In the genomic region with DNA sequence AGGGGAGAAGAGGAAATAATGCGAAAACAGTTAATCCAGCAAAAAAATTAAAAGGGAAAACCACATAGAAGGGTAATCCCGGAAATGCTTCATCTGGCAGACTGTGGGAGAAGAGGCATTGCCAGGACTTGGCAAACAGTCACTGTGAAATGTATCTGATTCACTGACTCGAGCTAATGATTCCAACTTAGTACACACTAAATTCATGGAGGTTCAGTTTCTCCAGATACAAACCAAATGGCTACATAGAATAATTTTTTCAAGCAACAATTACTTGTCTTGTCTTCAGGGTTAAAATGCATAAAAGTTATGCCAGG, we compare ENCODE assay signal across 10 cellular contexts. TPM values are rescaled to one million over a fixed set of nuclear protein-coding genes. Genes with fewer than 3 reads are reported as not detected.
DNase-seq lines count a peak whose midpoint lies in the region; TF ChIP-seq lines count a peak whose summit lies in the region.
"Had no signal": no experiment of that assay in that cellular context is flagged by ENCODE, and none has a peak within 500 bp of the region (broad histone marks: within the 10 kb centered on the region; RNA-seq: fewer than 3 reads in every experiment).

No MANE protein-coding gene starts in this region.

- peaks cover 2% of the 10 kb centered on the region for H3K36me3 ChIP-seq in kidney epithelial cell (ENCODE audit: control insufficient read depth, insufficient read depth, low read length)
- peaks cover 0 to 30% (median 27%) of the 10 kb centered on the region in 3 donors for H3K36me3 ChIP-seq in tibial artery

- H3K27me3 ChIP-seq in kidney epithelial cell (ENCODE audit: control insufficient read depth, insufficient read depth, low read length) (no peaks in the 10 kb centered on the region), tibial artery (no peaks in the 10 kb centered on the region)

- no peak for DNase-seq in activated naive CD4-positive, alpha-beta T cell treated with anti-CD3 and anti-CD28 coated beads, Interleukin-2, amount 10 ng/mL, durations not matched to agents 7 days and 5 days
- DNase-seq in MCF 10A (ENCODE audit: unreplicated experiment), result peak; percentile 38
- peak; percentile 4 for DNase-seq in kidney epithelial cell (ENCODE audit: low read depth)
- DNase-seq in tibial artery, result no peak
- DNase-seq in SW480 (ENCODE audit: low spot score), result no peak
- no peak for DNase-seq in COR-L47 (lab: John Stamatoyannopoulos, UW)
- no peak for DNase-seq in NCI-H146 treated with DMSO at 0.1 percent for 48 hours (lab: John Stamatoyannopoulos, UW; ENCODE audit: unreplicated experiment)
- DNase-seq: activated CD8-positive, alpha-beta memory T cell treated with anti-CD3 and anti-CD28 coated beads, Interleukin-2, amount 50 U/mL, for 4 hours; head of caudate nucleus had no signal

- H3K27ac Mint-ChIP-seq in activated naive CD4-positive, alpha-beta T cell treated with anti-CD3 and anti-CD28 coated beads, Interleukin-2, amount 50 U/mL, for 24 hours, result peak overlapping the region; percentile 41
- no peak overlapping the region for H3K27ac Mint-ChIP-seq in activated naive CD4-positive, alpha-beta T cell treated with anti-CD3 and anti-CD28 coated beads, Interleukin-2, amount 10 ng/mL, durations not matched to agents 7 days and 5 days
- H3K27ac Mint-ChIP-seq in MCF 10A (ENCODE audit: low read depth, unreplicated experiment), result peak overlapping the region; percentile 57

- peaks cover 0 to 46% (median 25%) of the 10 kb centered on the region in 4 donors for H3K4me1 ChIP-seq in tibial artery

- H3K4me3 ChIP-seq in kidney epithelial cell (ENCODE audit: low read depth, low read length), result no peak overlapping the region
- no peak overlapping the region for H3K4me3 ChIP-seq in tibial artery

- no peaks in the 10 kb centered on the region for H3K9me3 Mint-ChIP-seq in activated naive CD4-positive, alpha-beta T cell treated with anti-CD3 and anti-CD28 coated beads, Interleukin-2, amount 50 U/mL, for 24 hours
- H3K9me3 Mint-ChIP-seq in activated naive CD4-positive, alpha-beta T cell treated with anti-CD3 and anti-CD28 coated beads, Interleukin-2, amount 10 ng/mL, durations not matched to agents 7 days and 5 days, result peaks cover 3% of the 10 kb centered on the region
- H3K9me3 Mint-ChIP-seq in MCF 10A (ENCODE audit: unreplicated experiment), result no peaks in the 10 kb centered on the region

- H3K9me3 ChIP-seq in tibial artery, result no peaks in the 10 kb centered on the region

- peak overlapping the region; percentile 57 to 58 for H3K27ac ChIP-seq in tibial artery

- H3K4me3 Mint-ChIP-seq in activated naive CD4-positive, alpha-beta T cell treated with anti-CD3 and anti-CD28 coated beads, Interleukin-2, amount 50 U/mL, for 24 hours, result no peak overlapping the region
- H3K4me3 Mint-ChIP-seq in activated naive CD4-positive, alpha-beta T cell treated with anti-CD3 and anti-CD28 coated beads, Interleukin-2, amount 10 ng/mL, durations not matched to agents 7 days and 5 days, result no peak overlapping the region
- H3K4me3 Mint-ChIP-seq in MCF 10A (ENCODE audit: unreplicated experiment), result no peak overlapping the region

- CTCF ChIA-PET in activated naive CD4-positive, alpha-beta T cell treated with anti-CD3 and anti-CD28 coated beads, Interleukin-2, amount 10 ng/mL, durations not matched to agents 7 days and 5 days (lab: Charles Lee), result interaction anchor here (1.0 to 1.5 kb wide), 2 partner anchors 18 to 33 kb away, joined by 3 to 5 read pairs; no protein-coding TSS in a partner anchor
- CTCF ChIA-PET in MCF 10A (lab: Yijun Ruan, JAX), result interaction anchor here (1.6 kb wide), 1 partner anchor 12 kb away, joined by 4 read pairs; no protein-coding TSS in a partner anchor

- intact Hi-C loops in MCF 10A (cut with micrococcal nuclease), result no loop called here
- intact Hi-C loops in tibial artery (cut with DNase I; ENCODE audit: low total_unique reads), result no loop called here

- TF ChIP-seq CTCF in MCF 10A (IDR thresholded peaks at IDR 0.05; ENCODE audit: unreplicated experiment) (no peak), kidney epithelial cell (IDR thresholded peaks at IDR 0.05; ENCODE audit: insufficient read depth, low read length, poor library complexity, severe bottlenecking) (no peak), tibial artery (IDR thresholded peaks at IDR 0.05) (no peak)

- no peaks in the 10 kb centered on the region for H3K27me3 Mint-ChIP-seq in activated naive CD4-positive, alpha-beta T cell treated with anti-CD3 and anti-CD28 coated beads, Interleukin-2, amount 50 U/mL, for 24 hours
- no peaks in the 10 kb centered on the region for H3K27me3 Mint-ChIP-seq in activated naive CD4-positive, alpha-beta T cell treated with anti-CD3 and anti-CD28 coated beads, Interleukin-2, amount 10 ng/mL, durations not matched to agents 7 days and 5 days
- no peaks in the 10 kb centered on the region for H3K27me3 Mint-ChIP-seq in MCF 10A (ENCODE audit: insufficient read depth, unreplicated experiment)

- BruUV-seq in MCF 10A (replicated peaks; lab: Mats Ljungman, UMichigan), result no TSS peak

- H3K36me3 Mint-ChIP-seq in activated naive CD4-positive, alpha-beta T cell treated with anti-CD3 and anti-CD28 coated beads, Interleukin-2, amount 50 U/mL, for 24 hours, result peaks cover 18% of the 10 kb centered on the region
- peaks cover 62% of the 10 kb centered on the region for H3K36me3 Mint-ChIP-seq in activated naive CD4-positive, alpha-beta T cell treated with anti-CD3 and anti-CD28 coated beads, Interleukin-2, amount 10 ng/mL, durations not matched to agents 7 days and 5 days
- H3K36me3 Mint-ChIP-seq in MCF 10A (ENCODE audit: insufficient read depth, unreplicated experiment), result peaks cover 76% of the 10 kb centered on the region

- POLR2A ChIA-PET in MCF 10A (lab: Yijun Ruan, JAX), result no interaction called here

- peaks cover 80% of the 10 kb centered on the region for H3K4me1 Mint-ChIP-seq in activated naive CD4-positive, alpha-beta T cell treated with anti-CD3 and anti-CD28 coated beads, Interleukin-2, amount 50 U/mL, for 24 hours
- H3K4me1 Mint-ChIP-seq in activated naive CD4-positive, alpha-beta T cell treated with anti-CD3 and anti-CD28 coated beads, Interleukin-2, amount 10 ng/mL, durations not matched to agents 7 days and 5 days, result peaks cover 42% of the 10 kb centered on the region
- H3K4me1 Mint-ChIP-seq in MCF 10A (ENCODE audit: insufficient read depth, unreplicated experiment), result peaks cover 8% of the 10 kb centered on the region

RNA-seq across cellular contexts. Expression of a gene that starts 36.4 kb away (rescaled TPM):
- total RNA-seq in MCF 10A (2022) (173 and 200 TPM in 2 replicates), kidney epithelial cell (328 and 358 TPM in 2 replicates)

Comparison
In these comparisons a context has a peak if more than half of its experiments do, and no peak if none do; other contexts are left out.
1. DNase-seq: peak in MCF 10A (single experiment) and kidney epithelial cell (single experiment); none in activated naive CD4-positive, alpha-beta T cell treated with anti-CD3 and anti-CD28 coated beads, Interleukin-2, amount 10 ng/mL, durations not matched to agents 7 days and 5 days (single experiment), tibial artery (0 of 2), SW480 (single experiment), COR-L47 (single experiment) and NCI-H146 treated with DMSO at 0.1 percent for 48 hours (single experiment).